ENCODE assay signal across 14 cellular contexts in genomic region chr5:96066386-96066719, GRCh38.
A peak's percentile ranks its signal among the peaks of the same experiment; 100 is the strongest.
DNase-seq lines count a peak whose midpoint lies in the region; ATAC-seq, FAIRE-seq and TF ChIP-seq lines count a peak whose summit lies in the region.
"Had no signal": no experiment of that assay in that cellular context is flagged by ENCODE, and none has a peak within 500 bp of the region (broad histone marks: within the 10 kb centered on the region; RNA-seq: fewer than 3 reads in every experiment).

No MANE protein-coding gene starts in this region.

- BruUV-seq in PC-3 (replicated peaks; lab: Mats Ljungman, UMichigan) = no TSS peak

- no peaks in the 10 kb centered on the region for H3K9me2 ChIP-seq in PC-3 (replicated peaks; ENCODE audit: low read length)

- no peaks in the 10 kb centered on the region for H3K79me2 ChIP-seq in PC-3 (ENCODE audit: low read length)

- no peaks in the 10 kb centered on the region for H3K36me3 ChIP-seq in PC-3 (ENCODE audit: low read depth, low read length)
- no peaks in the 10 kb centered on the region for H3K36me3 ChIP-seq in bronchial epithelial cell (ENCODE audit: control insufficient read depth, insufficient read depth, low read length)
- H3K36me3 ChIP-seq: left ventricle myocardium inferior, thoracic aorta had no signal

- H4K20me1 ChIP-seq in PC-3 (ENCODE audit: low read length) = no peaks in the 10 kb centered on the region

- POLR2A ChIA-PET in activated CD8-positive, alpha-beta T cell treated with anti-CD3 and anti-CD28 coated beads for 36 hours (lab: Charles Lee) = interaction anchor here (0.9 to 1.8 kb wide), 2 partner anchors 10 to 15 kb away, joined by 3 to 9 read pairs; no protein-coding TSS in a partner anchor
- POLR2A ChIA-PET in activated CD8-positive, alpha-beta T cell treated with anti-CD3 and anti-CD28 coated beads, Interleukin-2, amount 10 ng/mL, durations not matched to agents 7 days and 5 days (lab: Charles Lee) = interaction anchor here (0.6 kb wide), 1 partner anchor 18 kb away, joined by 4 read pairs; no protein-coding TSS in a partner anchor
- POLR2A ChIA-PET in PC-3 (lab: Charles Lee; ENCODE audit: unreplicated experiment) = interaction anchor here (0.6 kb wide), 1 partner anchor 9 kb away, joined by 7 read pairs; no protein-coding TSS in a partner anchor

- H3K4me3 ChIP-seq in PC-3 (ENCODE audit: low read length) (no peak overlapping the region), bronchial epithelial cell (ENCODE audit: low read depth, low read length) (no peak overlapping the region)
- H3K4me3 ChIP-seq: left ventricle myocardium inferior, thoracic aorta had no signal

- no peak overlapping the region for H2AFZ ChIP-seq in PC-3 (ENCODE audit: low read length)

- CTCF ChIA-PET in activated CD8-positive, alpha-beta T cell treated with anti-CD3 and anti-CD28 coated beads for 36 hours (lab: Charles Lee) = interaction anchor here (0.9 to 1.4 kb wide), 2 partner anchors 12 to 270 kb away, joined by 3 read pairs; no protein-coding TSS in a partner anchor
- CTCF ChIA-PET in activated CD8-positive, alpha-beta T cell treated with anti-CD3 and anti-CD28 coated beads, Interleukin-2, amount 10 ng/mL, durations not matched to agents 7 days and 5 days (lab: Charles Lee) = interaction anchor here (1.0 kb wide), 1 partner anchor 14 kb away, joined by 3 read pairs; no protein-coding TSS in a partner anchor
- CTCF ChIA-PET in PC-3 (lab: Charles Lee) = interaction anchor here (0.7 kb wide), 1 partner anchor 16 kb away, joined by 4 read pairs; no protein-coding TSS in a partner anchor

- H3K4me3 Mint-ChIP-seq in activated CD8-positive, alpha-beta T cell treated with anti-CD3 and anti-CD28 coated beads for 36 hours = no peak overlapping the region
- H3K4me3 Mint-ChIP-seq in activated CD8-positive, alpha-beta T cell treated with anti-CD3 and anti-CD28 coated beads, Interleukin-2, amount 10 ng/mL, durations not matched to agents 7 days and 5 days = no peak overlapping the region
- no peak overlapping the region for H3K4me3 Mint-ChIP-seq in osteocyte (ENCODE audit: unreplicated experiment)
- H3K4me3 Mint-ChIP-seq: CD4-positive, alpha-beta memory T cell; naive B cell had no signal

- no peaks in the 10 kb centered on the region for H3K36me3 Mint-ChIP-seq in activated CD8-positive, alpha-beta T cell treated with anti-CD3 and anti-CD28 coated beads for 36 hours (ENCODE audit: low read depth)
- H3K36me3 Mint-ChIP-seq in activated CD8-positive, alpha-beta T cell treated with anti-CD3 and anti-CD28 coated beads, Interleukin-2, amount 10 ng/mL, durations not matched to agents 7 days and 5 days (ENCODE audit: low read depth) = no peaks in the 10 kb centered on the region
- H3K36me3 Mint-ChIP-seq in osteocyte (ENCODE audit: unreplicated experiment) = no peaks in the 10 kb centered on the region
- H3K36me3 Mint-ChIP-seq: CD4-positive, alpha-beta memory T cell; naive B cell had no signal

- H3K27me3 ChIP-seq in PC-3 (ENCODE audit: low read length) (no peaks in the 10 kb centered on the region), bronchial epithelial cell (ENCODE audit: control insufficient read depth, insufficient read depth, low read length) (no peaks in the 10 kb centered on the region)

- ATAC-seq in activated CD8-positive, alpha-beta T cell treated with anti-CD3 and anti-CD28 coated beads for 36 hours = no peak
- ATAC-seq in activated CD8-positive, alpha-beta T cell treated with anti-CD3 and anti-CD28 coated beads, Interleukin-2, amount 10 ng/mL, durations not matched to agents 7 days and 5 days = no peak
- no peak for ATAC-seq in PC-3
- ATAC-seq in GM21825 (IDR thresholded peaks at IDR 0.05; ENCODE audit: unreplicated experiment) = no peak

- TF ChIP-seq CTCF in activated CD8-positive, alpha-beta T cell treated with anti-CD3 and anti-CD28 coated beads for 36 hours (IDR thresholded peaks at IDR 0.05) = no peak
- no peak for TF ChIP-seq CTCF in PC-3 (conservative IDR thresholded peaks at IDR 0.05; ENCODE audit: low read depth, low read length)
- no peak for TF ChIP-seq CTCF in bronchial epithelial cell (IDR thresholded peaks at IDR 0.05; ENCODE audit: insufficient read depth, low read length, severe bottlenecking)
- no peak for TF ChIP-seq CTCF in osteocyte (IDR thresholded peaks at IDR 0.05)

- no peak for DNase-seq in activated CD8-positive, alpha-beta T cell treated with anti-CD3 and anti-CD28 coated beads for 36 hours
- no peak for DNase-seq in activated CD8-positive, alpha-beta T cell treated with anti-CD3 and anti-CD28 coated beads, Interleukin-2, amount 10 ng/mL, durations not matched to agents 7 days and 5 days
- no peak for DNase-seq in PC-3
- peak; percentile 17 for DNase-seq in bronchial epithelial cell (ENCODE audit: low read depth)
- no peak for DNase-seq in osteocyte (ENCODE audit: extremely low spot score, unreplicated experiment)
- DNase-seq in DMS79 treated with DMSO at 0.1 percent for 48 hours (lab: John Stamatoyannopoulos, UW) = no peak
- DNase-seq in stimulated activated CD4-positive, alpha-beta T cell treated with anti-CD3 and anti-CD28 coated beads, Interleukin-4, amount 100 ng/mL, for 4 hours = no peak
- DNase-seq: CD4-positive, alpha-beta memory T cell; left ventricle myocardium inferior; naive B cell; NCI-H2029; stimulated activated CD4-positive, alpha-beta T cell treated with anti-CD3 and anti-CD28 coated beads, Interleukin-15, amount 100 ng/mL, for 24 hours had no signal

- no peaks in the 10 kb centered on the region for H3K27me3 Mint-ChIP-seq in activated CD8-positive, alpha-beta T cell treated with anti-CD3 and anti-CD28 coated beads for 36 hours
- H3K27me3 Mint-ChIP-seq in activated CD8-positive, alpha-beta T cell treated with anti-CD3 and anti-CD28 coated beads, Interleukin-2, amount 10 ng/mL, durations not matched to agents 7 days and 5 days (ENCODE audit: low read depth) = no peaks in the 10 kb centered on the region
- no peaks in the 10 kb centered on the region for H3K27me3 Mint-ChIP-seq in osteocyte (ENCODE audit: unreplicated experiment)
- H3K27me3 Mint-ChIP-seq: naive B cell had no signal

- peaks cover 38% of the 10 kb centered on the region for H3K4me1 ChIP-seq in PC-3 (ENCODE audit: insufficient read depth, low read length)

- H3K4me1 Mint-ChIP-seq in activated CD8-positive, alpha-beta T cell treated with anti-CD3 and anti-CD28 coated beads for 36 hours (ENCODE audit: low read depth) = peaks cover 59% of the 10 kb centered on the region
- peaks cover 6% of the 10 kb centered on the region for H3K4me1 Mint-ChIP-seq in activated CD8-positive, alpha-beta T cell treated with anti-CD3 and anti-CD28 coated beads, Interleukin-2, amount 10 ng/mL, durations not matched to agents 7 days and 5 days (ENCODE audit: low read depth)
- peaks cover 29% of the 10 kb centered on the region for H3K4me1 Mint-ChIP-seq in osteocyte (ENCODE audit: unreplicated experiment)
- H3K4me1 Mint-ChIP-seq: naive B cell had no signal

- no peak overlapping the region for H3K9ac ChIP-seq in PC-3 (ENCODE audit: low read length)

- H3F3A ChIP-seq in PC-3 (ENCODE audit: low read length, unreplicated experiment) = no peaks in the 10 kb centered on the region

- FAIRE-seq in bronchial epithelial cell (lab: Jason Lieb, UNC) = no peak

- H3K4me2 ChIP-seq in PC-3 (ENCODE audit: low read length) = peak overlapping the region; percentile 32; the same call in 1 of the 2 replicates

- intact Hi-C loops in activated CD8-positive, alpha-beta T cell treated with anti-CD3 and anti-CD28 coated beads for 36 hours (cut with micrococcal nuclease) = loop anchor here (5.0 kb wide), 1 partner anchor 194 kb away; no protein-coding TSS in a partner anchor
- intact Hi-C loops in PC-3 (cut with micrococcal nuclease) = loop anchor here (5.0 kb wide), 1 partner anchor 39 kb away; no protein-coding TSS in a partner anchor

- no peaks in the 10 kb centered on the region for H3K9me3 ChIP-seq in PC-3 (ENCODE audit: low read length)
- H3K9me3 ChIP-seq: left ventricle myocardium inferior, thoracic aorta had no signal

- H3K27ac Mint-ChIP-seq in activated CD8-positive, alpha-beta T cell treated with anti-CD3 and anti-CD28 coated beads for 36 hours = peak overlapping the region; percentile 85
- H3K27ac Mint-ChIP-seq in activated CD8-positive, alpha-beta T cell treated with anti-CD3 and anti-CD28 coated beads, Interleukin-2, amount 10 ng/mL, durations not matched to agents 7 days and 5 days = no peak overlapping the region
- H3K27ac Mint-ChIP-seq in osteocyte (ENCODE audit: unreplicated experiment) = peak overlapping the region; percentile 75
- H3K27ac Mint-ChIP-seq: naive B cell had no signal

- no peak overlapping the region for H3K27ac ChIP-seq in PC-3 (ENCODE audit: low read length)
- H3K27ac ChIP-seq: left ventricle myocardium inferior, thoracic aorta had no signal

- no peaks in the 10 kb centered on the region for H3K9me3 Mint-ChIP-seq in activated CD8-positive, alpha-beta T cell treated with anti-CD3 and anti-CD28 coated beads for 36 hours
- no peaks in the 10 kb centered on the region for H3K9me3 Mint-ChIP-seq in activated CD8-positive, alpha-beta T cell treated with anti-CD3 and anti-CD28 coated beads, Interleukin-2, amount 10 ng/mL, durations not matched to agents 7 days and 5 days (ENCODE audit: insufficient read depth)
- no peaks in the 10 kb centered on the region for H3K9me3 Mint-ChIP-seq in osteocyte (ENCODE audit: unreplicated experiment)
- H3K9me3 Mint-ChIP-seq: naive B cell had no signal
